Comparison of ENCODE assay signal across 25 cellular contexts in the genomic region with DNA sequence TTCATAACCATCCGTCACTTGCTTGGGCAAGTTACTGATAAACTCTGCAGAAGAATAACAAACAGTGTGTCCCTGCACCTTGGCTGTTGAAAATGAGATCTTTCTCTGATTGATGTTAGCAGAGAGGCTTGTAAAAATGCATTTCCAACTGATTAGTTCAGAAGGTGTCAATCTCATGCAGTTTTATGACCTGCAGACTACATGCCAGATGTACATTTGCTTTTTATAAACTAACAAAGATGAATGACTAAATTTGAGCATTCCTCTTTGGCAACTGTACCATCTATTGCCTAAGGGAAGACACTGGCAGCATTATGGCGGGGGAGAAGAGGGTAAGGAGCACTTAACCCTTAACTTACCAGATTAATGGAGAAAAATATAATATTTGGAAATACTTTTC.
DNase-seq lines count a peak whose midpoint lies in the region; ATAC-seq and TF ChIP-seq lines count a peak whose summit lies in the region.
"Had no signal": no experiment of that assay in that cellular context is flagged by ENCODE, and none has a peak within 500 bp of the region (broad histone marks: within the 10 kb centered on the region; RNA-seq: fewer than 3 reads in every experiment).

No MANE protein-coding gene starts in this region.

- H3K27me3 Mint-ChIP-seq in CD4-positive, alpha-beta memory T cell: peaks cover 1 to 2% of the 10 kb centered on the region in 2 donors
- H3K27me3 Mint-ChIP-seq: CD4-positive, CD25-positive, alpha-beta regulatory T cell; IgD-negative memory B cell had no signal

- no peak overlapping the region for H3K27ac Mint-ChIP-seq in CD4-positive, alpha-beta memory T cell
- H3K27ac Mint-ChIP-seq: CD4-positive, CD25-positive, alpha-beta regulatory T cell; H9; IgD-negative memory B cell; naive thymus-derived CD8-positive, alpha-beta T cell had no signal

- no peaks in the 10 kb centered on the region for H3K36me3 Mint-ChIP-seq in CD4-positive, alpha-beta memory T cell
- H3K36me3 Mint-ChIP-seq: CD4-positive, CD25-positive, alpha-beta regulatory T cell; IgD-negative memory B cell; naive thymus-derived CD8-positive, alpha-beta T cell had no signal

- CTCF ChIA-PET in CD4-positive, alpha-beta memory T cell (lab: Charles Lee; ENCODE audit: partially characterized antibody): no interaction called here

- no peak overlapping the region for H3K27ac ChIP-seq in CD4-positive, alpha-beta memory T cell (ENCODE audit: low read depth, low read length)
- H3K27ac ChIP-seq: gastrocnemius medialis, ovary, sigmoid colon, SJSA1, suprapubic skin had no signal

- H3K36me3 ChIP-seq in CD4-positive, alpha-beta memory T cell (ENCODE audit: insufficient read depth, low read length): no peaks in the 10 kb centered on the region
- H3K36me3 ChIP-seq: gastrocnemius medialis, ovary, SJSA1, suprapubic skin had no signal

- no peaks in the 10 kb centered on the region for H3K4me1 Mint-ChIP-seq in CD4-positive, alpha-beta memory T cell
- H3K4me1 Mint-ChIP-seq: CD4-positive, CD25-positive, alpha-beta regulatory T cell; H9; IgD-negative memory B cell; naive thymus-derived CD8-positive, alpha-beta T cell had no signal

- intact Hi-C loops in CD4-positive, alpha-beta memory T cell (cut with micrococcal nuclease): no loop called here

- no peak for TF ChIP-seq CTCF in choroid plexus epithelial cell (conservative IDR thresholded peaks at IDR 0.05; ENCODE audit: low read depth, low read length)

- H3K4me1 ChIP-seq in CD4-positive, alpha-beta memory T cell (ENCODE audit: insufficient read depth, low read length): no peaks in the 10 kb centered on the region
- H3K4me1 ChIP-seq: gastrocnemius medialis, SJSA1, suprapubic skin had no signal

- no peak overlapping the region for H3K4me3 ChIP-seq in choroid plexus epithelial cell (ENCODE audit: low read depth, low read length)
- H3K4me3 ChIP-seq in CD4-positive, alpha-beta memory T cell (ENCODE audit: low read length in 2 of 2): no peak overlapping the region
- H3K4me3 ChIP-seq: gastrocnemius medialis, ovary, sigmoid colon, SJSA1, suprapubic skin had no signal

- POLR2A ChIA-PET in CD4-positive, alpha-beta memory T cell (lab: Charles Lee; ENCODE audit: partially characterized antibody): no interaction called here

- ATAC-seq in HG03469 (IDR thresholded peaks at IDR 0.05; ENCODE audit: unreplicated experiment): no peak
- ATAC-seq in HG03196 (IDR thresholded peaks at IDR 0.05; ENCODE audit: unreplicated experiment): no peak
- ATAC-seq: gastrocnemius medialis; naive thymus-derived CD8-positive, alpha-beta T cell had no signal

- no peaks in the 10 kb centered on the region for H3K27me3 ChIP-seq in CD4-positive, alpha-beta memory T cell (ENCODE audit: insufficient read depth, low read length)
- H3K27me3 ChIP-seq: gastrocnemius medialis, ovary, sigmoid colon, SJSA1, suprapubic skin had no signal

- H3K9me3 ChIP-seq in CD4-positive, alpha-beta memory T cell (ENCODE audit: control insufficient read depth in 1 of 2, low read length in 2 of 2): no peaks in the 10 kb centered on the region
- H3K9me3 ChIP-seq: gastrocnemius medialis, ovary, sigmoid colon, SJSA1, suprapubic skin had no signal

- no peaks in the 10 kb centered on the region for H3K9me3 Mint-ChIP-seq in CD4-positive, alpha-beta memory T cell
- H3K9me3 Mint-ChIP-seq: H9; IgD-negative memory B cell; naive thymus-derived CD8-positive, alpha-beta T cell had no signal

- H3K4me3 Mint-ChIP-seq in CD4-positive, alpha-beta memory T cell: no peak overlapping the region
- H3K4me3 Mint-ChIP-seq: CD4-positive, CD25-positive, alpha-beta regulatory T cell; H9; IgD-negative memory B cell; naive thymus-derived CD8-positive, alpha-beta T cell had no signal

- DNase-seq in A172 (ENCODE audit: low spot score) (peak; percentile 27), GM03348 (ENCODE audit: low spot score) (peak; percentile 51), NCI-H1694 treated with DMSO at 0.1 percent for 48 hours (lab: John Stamatoyannopoulos, UW) (peak; percentile 74), choroid plexus epithelial cell (ENCODE audit: low read depth) (peak; percentile 29), kidney glomerular epithelial cell (lab: John Stamatoyannopoulos, UW) (no peak)
- DNase-seq in CD4-positive, alpha-beta memory T cell: no peak
- DNase-seq: activated CD4-positive, alpha-beta T cell treated with anti-CD3 and anti-CD28 coated beads, Interleukin-2, amount 50 U/mL, for 48 hours; activated gamma-delta T cell; amniotic stem cell; CD4-positive, CD25-positive, alpha-beta regulatory T cell; dermis blood vessel endothelial cell; DMS53; gastrocnemius medialis; H9; MM.1S; naive thymus-derived CD8-positive, alpha-beta T cell; NCI-H1436 treated with DMSO at 0.1 percent for 48 hours; NCI-H2227 treated with DMSO at 0.1 percent for 48 hours; ovary; sigmoid colon had no signal

Comparison
In these comparisons a context has a peak if more than half of its experiments do, and no peak if none do; other contexts are left out.
1. DNase-seq: peak in A172 (single experiment), GM03348 (single experiment), NCI-H1694 treated with DMSO at 0.1 percent for 48 hours (single experiment) and choroid plexus epithelial cell (single experiment); none in CD4-positive, alpha-beta memory T cell (0 of 5) and kidney glomerular epithelial cell (single experiment).